22 cellular contexts compared by ENCODE assay signal in genomic region chr14:75292016-75292646, GRCh38.
"Had no signal": no experiment of that assay in that cellular context is flagged by ENCODE, and none has a peak within 500 bp of the region (broad histone marks: within the 10 kb centered on the region; RNA-seq: fewer than 3 reads in every experiment).

No MANE protein-coding gene starts in this region.

- H3K27me3 ChIP-seq: brain microvascular endothelial cell had no signal

- H3K4me2 ChIP-seq: smooth muscle cell had no signal

- H3K36me3 Mint-ChIP-seq: activated naive CD8-positive, alpha-beta T cell treated with anti-CD3 and anti-CD28 coated beads for 36 hours had no signal

- H3K4me3 Mint-ChIP-seq: activated B cell treated with CpG ODN at 0.5 μM for 24 hours; activated naive CD8-positive, alpha-beta T cell treated with anti-CD3 and anti-CD28 coated beads for 36 hours; activated T-cell treated with anti-CD3 and anti-CD28 coated beads, Interleukin-2, amount 50 U/mL, for 72 hours; central memory CD8-positive, alpha-beta T cell had no signal

- H3K4me3 ChIP-seq: smooth muscle cell had no signal

- ATAC-seq: activated CD8-positive, alpha-beta T cell treated with anti-CD3 and anti-CD28 coated beads for 36 hours; activated T-cell treated with anti-CD3 and anti-CD28 coated beads, Interleukin-2, amount 50 U/mL, for 72 hours; left ventricle myocardium superior; SK-N-SH treated with all-trans-retinoic acid at 6 μM for 48 hours; stimulated activated naive CD8-positive, alpha-beta T cell treated with anti-CD3 and anti-CD28 coated beads, Interleukin-15, Interleukin-2, amounts not matched to agents 100 U/mL and 50 U/mL, for 24 hours had no signal

- H3K27ac ChIP-seq: brain microvascular endothelial cell had no signal

- FAIRE-seq: TTC549 had no signal

- H3K36me3 ChIP-seq: brain microvascular endothelial cell had no signal

- H3K27ac Mint-ChIP-seq: activated B cell treated with CpG ODN at 0.5 μM for 24 hours; activated CD8-positive, alpha-beta T cell treated with anti-CD3 and anti-CD28 coated beads for 36 hours; activated naive CD8-positive, alpha-beta T cell treated with anti-CD3 and anti-CD28 coated beads for 36 hours; activated T-cell treated with anti-CD3 and anti-CD28 coated beads, Interleukin-2, amount 50 U/mL, for 72 hours had no signal

- DNase-seq: activated B cell treated with CpG ODN at 0.5 μM for 24 hours; activated CD4-positive, alpha-beta T cell treated with anti-CD3 and anti-CD28 coated beads for 48 hours; activated CD8-positive, alpha-beta memory T cell treated with anti-CD3 and anti-CD28 coated beads, Interleukin-2, amount 50 U/mL, for 4 hours; activated CD8-positive, alpha-beta T cell treated with anti-CD3 and anti-CD28 coated beads for 36 hours; activated gamma-delta T cell; activated naive CD8-positive, alpha-beta T cell treated with anti-CD3 and anti-CD28 coated beads for 36 hours; activated T-cell treated with anti-CD3 and anti-CD28 coated beads, Interleukin-2, amount 50 U/mL, for 72 hours; anterior cingulate cortex; brain microvascular endothelial cell; cortex of kidney; effector CD8-positive, alpha-beta T cell; foreskin fibroblast; hypothalamus; left ventricle myocardium superior; nucleus accumbens; stimulated activated CD4-positive, alpha-beta T cell treated with anti-CD3 and anti-CD28 coated beads, Interleukin-4, amount 100 ng/mL, for 4 hours; stimulated activated CD8-positive, alpha-beta memory T cell treated with anti-CD3 and anti-CD28 coated beads, Interleukin-4, amount 100 ng/mL, for 48 hours; stimulated activated naive CD8-positive, alpha-beta T cell treated with anti-CD3 and anti-CD28 coated beads, Interleukin-15, Interleukin-2, amounts not matched to agents 100 U/mL and 50 U/mL, for 24 hours had no signal

- H3K9me3 Mint-ChIP-seq: activated B cell treated with CpG ODN at 0.5 μM for 24 hours; activated CD8-positive, alpha-beta T cell treated with anti-CD3 and anti-CD28 coated beads for 36 hours; activated naive CD8-positive, alpha-beta T cell treated with anti-CD3 and anti-CD28 coated beads for 36 hours; activated T-cell treated with anti-CD3 and anti-CD28 coated beads, Interleukin-2, amount 50 U/mL, for 72 hours; central memory CD8-positive, alpha-beta T cell had no signal
